ENCODE assay signal across 19 cellular contexts in genomic region chr4:16545656-16546055, GRCh38.
DNase-seq lines count a peak whose midpoint lies in the region; ATAC-seq and TF ChIP-seq lines count a peak whose summit lies in the region.
"Had no signal": no experiment of that assay in that cellular context is flagged by ENCODE, and none has a peak within 500 bp of the region (broad histone marks: within the 10 kb centered on the region; RNA-seq: fewer than 3 reads in every experiment).

No MANE protein-coding gene starts in this region.

- H3K36me3 ChIP-seq in SK-N-SH (replicated peaks in 1 of 2; ENCODE audit: control insufficient read depth in 1 of 2, insufficient read depth in 2 of 2, low read length in 1 of 2) (no peaks in the 10 kb centered on the region), SK-N-MC (ENCODE audit: insufficient read depth, low read length) (no peaks in the 10 kb centered on the region)
- H3K36me3 ChIP-seq: BLaER1, HAP-1 had no signal

- H3K27me3 Mint-ChIP-seq in osteocyte (ENCODE audit: unreplicated experiment) (no peaks in the 10 kb centered on the region), glutamatergic neuron (ENCODE audit: unreplicated experiment) (no peaks in the 10 kb centered on the region)
- H3K27me3 Mint-ChIP-seq: B cell had no signal

- no peak overlapping the region for H2AFZ ChIP-seq in SK-N-SH (ENCODE audit: low read depth)

- no peaks in the 10 kb centered on the region for H4K20me1 ChIP-seq in SK-N-SH (ENCODE audit: insufficient read depth)
- H4K20me1 ChIP-seq: BLaER1 had no signal

- no peaks in the 10 kb centered on the region for H3K4me1 ChIP-seq in SK-N-SH (ENCODE audit: control insufficient read depth in 1 of 2, insufficient read depth in 2 of 2, low read depth in 1 of 2, low read length in 1 of 2)
- H3K4me1 ChIP-seq: BLaER1, Caco-2, HAP-1 had no signal

- H3F3A ChIP-seq in SK-N-SH (replicated peaks; ENCODE audit: insufficient read depth), result no peaks in the 10 kb centered on the region

- H3K9me2 ChIP-seq in SK-N-SH, result no peaks in the 10 kb centered on the region

- POLR2A ChIA-PET in SK-N-SH (lab: Yijun Ruan, JAX), result no interaction called here

- no peak for TF ChIP-seq RAD21 in SK-N-SH (IDR thresholded peaks at IDR 0.05; ENCODE audit: low read length)

- H3K9me3 Mint-ChIP-seq in osteocyte (ENCODE audit: unreplicated experiment), result no peaks in the 10 kb centered on the region
- peaks cover 3% of the 10 kb centered on the region for H3K9me3 Mint-ChIP-seq in glutamatergic neuron (ENCODE audit: unreplicated experiment)
- H3K9me3 Mint-ChIP-seq: HFFc6 had no signal

- no peak overlapping the region for H3K4me2 ChIP-seq in SK-N-SH
- H3K4me2 ChIP-seq: BLaER1 had no signal

- H3K4me3 ChIP-seq in SK-N-SH (ENCODE audit: low read depth in 2 of 2, low read length in 1 of 2), result no peak overlapping the region
- H3K4me3 ChIP-seq in SK-N-MC, result peak overlapping the region; percentile 53
- H3K4me3 ChIP-seq: BLaER1, HAP-1 had no signal

- no peak for TF ChIP-seq EP300 in SK-N-SH (IDR thresholded peaks at IDR 0.05; ENCODE audit: borderline replicate concordance in 1 of 2, low read depth in 1 of 2, low read length in 1 of 2)

- no peak overlapping the region for H3K9ac ChIP-seq in SK-N-SH
- H3K9ac ChIP-seq in SK-N-MC (ENCODE audit: insufficient read length), result no peak overlapping the region
- H3K9ac ChIP-seq: BLaER1 had no signal

- H3K27me3 ChIP-seq in SK-N-SH (ENCODE audit: insufficient read depth), result no peaks in the 10 kb centered on the region
- H3K27me3 ChIP-seq: BLaER1 had no signal

- WGBS in SK-N-SH (ENCODE audit: low lambda C conversion rate), result 56% methylated on average over 7 of the region's 7 CpGs

- H3K9me3 ChIP-seq in SK-N-SH, result no peaks in the 10 kb centered on the region
- H3K9me3 ChIP-seq in SK-N-MC (ENCODE audit: low read depth, low read length), result no peaks in the 10 kb centered on the region
- H3K9me3 ChIP-seq: BLaER1, Caco-2, HAP-1 had no signal

- ATAC-seq in SK-N-SH treated with all-trans-retinoic acid at 6 μM for 48 hours, result peak; percentile 20; the same call in 1 of the 3 replicates
- ATAC-seq: CD8-positive, alpha-beta T cell had no signal

- CTCF ChIA-PET in SK-N-SH (lab: Yijun Ruan, JAX), result no interaction called here

- H3K4me1 Mint-ChIP-seq in osteocyte (ENCODE audit: unreplicated experiment) (no peaks in the 10 kb centered on the region), glutamatergic neuron (ENCODE audit: low read depth, unreplicated experiment) (no peaks in the 10 kb centered on the region)
- H3K4me1 Mint-ChIP-seq: B cell; CD4-positive, CD25-positive, alpha-beta regulatory T cell had no signal

- H3K4me3 Mint-ChIP-seq in osteocyte (ENCODE audit: unreplicated experiment) (no peak overlapping the region), glutamatergic neuron (ENCODE audit: unreplicated experiment) (no peak overlapping the region)
- H3K4me3 Mint-ChIP-seq: B cell; CD4-positive, CD25-positive, alpha-beta regulatory T cell; CD8-positive, alpha-beta T cell; HFFc6 had no signal

- H3K79me2 ChIP-seq in SK-N-SH (ENCODE audit: insufficient read depth), result no peaks in the 10 kb centered on the region

- DNase-seq in SK-N-SH, result no peak
- no peak for DNase-seq in SK-N-MC (ENCODE audit: low read depth, low spot score)
- DNase-seq in osteocyte (ENCODE audit: extremely low spot score, unreplicated experiment), result peak; percentile 21
- no peak for DNase-seq in NCI-H2029 treated with DMSO at 0.1 percent for 48 hours (lab: John Stamatoyannopoulos, UW)
- DNase-seq in glutamatergic neuron, result no peak
- no peak for DNase-seq in GM19238 (ENCODE audit: insufficient read length, low spot score)
- DNase-seq: Caco-2; CD4-positive, CD25-positive, alpha-beta regulatory T cell; CD8-positive, alpha-beta T cell; DMS153; DND-41; GOT3; HFFc6 had no signal

- H3K27ac ChIP-seq in SK-N-SH (ENCODE audit: low read depth in 2 of 2, low read length in 1 of 2) (no peak overlapping the region), SK-N-MC (peak overlapping the region; percentile 51; the same call in 1 of the 2 replicates)
- H3K27ac ChIP-seq: 22Rv1, BLaER1, C4-2B had no signal

- TF ChIP-seq CTCF in SK-N-SH (IDR thresholded peaks at IDR 0.05) (no peak), osteocyte (IDR thresholded peaks at IDR 0.05) (no peak), glutamatergic neuron (IDR thresholded peaks at IDR 0.05; ENCODE audit: partially characterized antibody, unreplicated experiment) (no peak)

- H3K36me3 Mint-ChIP-seq in osteocyte (ENCODE audit: unreplicated experiment), result no peaks in the 10 kb centered on the region
- H3K36me3 Mint-ChIP-seq in glutamatergic neuron (ENCODE audit: unreplicated experiment), result peaks cover 5% of the 10 kb centered on the region
- H3K36me3 Mint-ChIP-seq: CD4-positive, CD25-positive, alpha-beta regulatory T cell; CD8-positive, alpha-beta T cell had no signal

- H3K27ac Mint-ChIP-seq in osteocyte (ENCODE audit: unreplicated experiment) (no peak overlapping the region), glutamatergic neuron (ENCODE audit: unreplicated experiment) (no peak overlapping the region)
- H3K27ac Mint-ChIP-seq: B cell; CD4-positive, CD25-positive, alpha-beta regulatory T cell; CD8-positive, alpha-beta T cell; HFFc6 had no signal

TF ChIP-seq in SK-N-SH treated with all-trans-retinoic acid at 6 μM for 48 hours, 23 proteins besides CTCF, POLR2A, EP300 and RAD21 (continues in another document):
- no peak for TF ChIP-seq TSHZ2 (CRISPR knock-in tag; IDR thresholded peaks at IDR 0.05)
- TF ChIP-seq ZNF565 (CRISPR knock-in tag; conservative IDR thresholded peaks at IDR 0.05; ENCODE audit: low read depth), result no peak
- no peak for TF ChIP-seq ZC3H10 (CRISPR knock-in tag; IDR thresholded peaks at IDR 0.05)
- no peak for TF ChIP-seq ESRRG (CRISPR knock-in tag; IDR thresholded peaks at IDR 0.05)
- TF ChIP-seq TCF4 (CRISPR knock-in tag; IDR thresholded peaks at IDR 0.05; ENCODE audit: borderline replicate concordance), result no peak
- no peak for TF ChIP-seq TOX (CRISPR knock-in tag; IDR thresholded peaks at IDR 0.05; ENCODE audit: borderline replicate concordance)
- TF ChIP-seq GLIS3 (CRISPR knock-in tag; IDR thresholded peaks at IDR 0.05), result no peak

TF ChIP-seq in SK-N-SH, 30 proteins besides CTCF, POLR2A, EP300 and RAD21 (continues in another document):
- TF ChIP-seq POLR2AphosphoS5 (IDR thresholded peaks at IDR 0.05; ENCODE audit: low read depth, low read length), result no peak
- no peak for TF ChIP-seq GABPA (IDR thresholded peaks at IDR 0.05; ENCODE audit: low read depth)
- no peak for TF ChIP-seq TCF12 (IDR thresholded peaks at IDR 0.05)
- TF ChIP-seq TAF1 (IDR thresholded peaks at IDR 0.05; ENCODE audit: borderline replicate concordance, low read depth, low read length), result no peak
- TF ChIP-seq REST (IDR thresholded peaks at IDR 0.05; ENCODE audit: low read depth, low read length), result no peak
- TF ChIP-seq CHD2 (IDR thresholded peaks at IDR 0.05; ENCODE audit: low read length, partially characterized antibody), result no peak
- TF ChIP-seq MAX (IDR thresholded peaks at IDR 0.05; ENCODE audit: low read depth), result no peak
- no peak for TF ChIP-seq YY1 (IDR thresholded peaks at IDR 0.05; ENCODE audit: low read depth)
- TF ChIP-seq USF1 (IDR thresholded peaks at IDR 0.05; ENCODE audit: borderline replicate concordance, low read depth), result no peak
- no peak for TF ChIP-seq MXI1 (IDR thresholded peaks at IDR 0.05; ENCODE audit: low read depth, low read length)
- TF ChIP-seq RXRA (IDR thresholded peaks at IDR 0.05; ENCODE audit: borderline replicate concordance, low read depth), result no peak
- TF ChIP-seq SIN3A (IDR thresholded peaks at IDR 0.05; ENCODE audit: borderline replicate concordance, low read depth, low read length), result no peak
- TF ChIP-seq FOXJ3 (CRISPR knock-in tag; IDR thresholded peaks at IDR 0.05), result no peak
- TF ChIP-seq RFX5 (IDR thresholded peaks at IDR 0.05; ENCODE audit: low read length), result no peak
